In genomic region chr4:86934772-86935498, GRCh38 we compare ENCODE assay signal across 8 cellular contexts. TPM values are rescaled to one million over a fixed set of nuclear protein-coding genes. Genes with fewer than 3 reads are reported as not detected.
A peak's percentile ranks its signal among the peaks of the same experiment; 100 is the strongest.
DNase-seq lines count a peak whose midpoint lies in the region; ATAC-seq and TF ChIP-seq lines count a peak whose summit lies in the region.

Gene AFF1, plus strand, starts transcription at chr4:86935011. Its CDS starts 13,523 bp downstream, at chr4:86948534.

- H3K4me3 Mint-ChIP-seq in GM23338, result peak within 1 kb of the TSS; percentile 87
- H3K4me3 Mint-ChIP-seq in natural killer cell treated with Interleukin-12 subunit alpha and Interleukin-12 subunit beta and Interleukin-15 and Interleukin-18, amount 100 ng/mL, for 72 hours, result peak within 1 kb of the TSS; percentile 93
- H3K4me3 Mint-ChIP-seq in stimulated activated naive CD8-positive, alpha-beta T cell treated with anti-CD3 and anti-CD28 coated beads, Interleukin-15, Interleukin-2, amounts not matched to agents 100 ng/mL and 50 ng/mL, for 24 hours, result peak within 1 kb of the TSS; percentile 92

- H3K27ac ChIP-seq in GM23338 (ENCODE audit: low read depth), result peak within 1 kb of the TSS; percentile 93

- peaks cover 10% of the 10 kb centered on the region; the same call in 1 of the 2 replicates for H4K20me1 ChIP-seq in GM23338 (replicated peaks; ENCODE audit: insufficient read depth)

- H2AFZ ChIP-seq in GM23338, result peak within 1 kb of the TSS; percentile 83

- H3K36me3 ChIP-seq in GM23338 (ENCODE audit: insufficient read depth), result no peaks in the 10 kb centered on the region

- peaks cover 8% of the 10 kb centered on the region for H3K27me3 Mint-ChIP-seq in GM23338 (ENCODE audit: insufficient read depth, low read depth, poor library complexity)
- no peaks in the 10 kb centered on the region for H3K27me3 Mint-ChIP-seq in natural killer cell treated with Interleukin-12 subunit alpha and Interleukin-12 subunit beta and Interleukin-15 and Interleukin-18, amount 100 ng/mL, for 72 hours
- H3K27me3 Mint-ChIP-seq in stimulated activated naive CD8-positive, alpha-beta T cell treated with anti-CD3 and anti-CD28 coated beads, Interleukin-15, Interleukin-2, amounts not matched to agents 100 ng/mL and 50 ng/mL, for 24 hours, result no peaks in the 10 kb centered on the region

- ATAC-seq in GM23338, result peak; percentile 73
- peak; percentile 93 to 95 for ATAC-seq in natural killer cell treated with Interleukin-12 subunit alpha and Interleukin-12 subunit beta and Interleukin-15 and Interleukin-18, amount 100 ng/mL, for 72 hours

- peaks cover 39% of the 10 kb centered on the region for H3K79me2 ChIP-seq in GM23338 (replicated peaks; ENCODE audit: insufficient read depth)

- peaks cover 7% of the 10 kb centered on the region for H3K36me3 Mint-ChIP-seq in GM23338 (ENCODE audit: low read depth)
- no peaks in the 10 kb centered on the region for H3K36me3 Mint-ChIP-seq in natural killer cell treated with Interleukin-12 subunit alpha and Interleukin-12 subunit beta and Interleukin-15 and Interleukin-18, amount 100 ng/mL, for 72 hours
- H3K36me3 Mint-ChIP-seq in stimulated activated naive CD8-positive, alpha-beta T cell treated with anti-CD3 and anti-CD28 coated beads, Interleukin-15, Interleukin-2, amounts not matched to agents 100 ng/mL and 50 ng/mL, for 24 hours (ENCODE audit: low read depth), result peaks cover 5% of the 10 kb centered on the region

- H3K4me1 ChIP-seq in GM23338 (ENCODE audit: insufficient read depth), result peaks cover 36% of the 10 kb centered on the region

- peaks cover 36% of the 10 kb centered on the region for H3K4me1 Mint-ChIP-seq in GM23338
- peaks cover 33 to 43% of the 10 kb centered on the region in 2 donors for H3K4me1 Mint-ChIP-seq in natural killer cell treated with Interleukin-12 subunit alpha and Interleukin-12 subunit beta and Interleukin-15 and Interleukin-18, amount 100 ng/mL, for 72 hours (ENCODE audit: low read depth in 2 of 2)
- H3K4me1 Mint-ChIP-seq in stimulated activated naive CD8-positive, alpha-beta T cell treated with anti-CD3 and anti-CD28 coated beads, Interleukin-15, Interleukin-2, amounts not matched to agents 100 ng/mL and 50 ng/mL, for 24 hours (ENCODE audit: low read depth), result peaks cover 56% of the 10 kb centered on the region

- DNase-seq in Daoy (ENCODE audit: low read depth) (peak; percentile 89), GM23338 (ENCODE audit: low spot score) (peak; percentile 94), LHCN-M2 (ENCODE audit: low read depth) (peak; percentile 89), RPMI8226 (peak; percentile 90), fibroblast of mammary gland (ENCODE audit: low read depth) (peak; percentile 84)
- DNase-seq in activated T-helper 1 cell treated with anti-CD3 and anti-CD28 coated beads, Interleukin-2, amount 50 U/mL, for 16 hours (ENCODE audit: low read depth in 1 of 2, low spot score in 1 of 2), result peak; percentile 63 to 87
- DNase-seq in natural killer cell treated with Interleukin-12 subunit alpha and Interleukin-12 subunit beta and Interleukin-15 and Interleukin-18, amount 100 ng/mL, for 72 hours (ENCODE audit: low spot score), result peak; percentile 93

- peak within 1 kb of the TSS; percentile 91 for H3K4me2 ChIP-seq in GM23338

- no peaks in the 10 kb centered on the region for H3K27me3 ChIP-seq in GM23338 (ENCODE audit: insufficient read depth)

- H3K9me2 ChIP-seq in GM23338 (ENCODE audit: insufficient read depth), result no peaks in the 10 kb centered on the region

- TF ChIP-seq CTCF in GM23338 (conservative IDR thresholded peaks at IDR 0.05; ENCODE audit: low read depth in 2 of 2) (peak in 1 of 2 experiments; percentile 50; a peak in 2 of 4 replicates), fibroblast of mammary gland (conservative IDR thresholded peaks at IDR 0.05; ENCODE audit: control insufficient read depth, insufficient read depth, low read depth, low read length) (no peak)

- H3F3A ChIP-seq in GM23338 (replicated peaks; ENCODE audit: low read depth), result peaks cover 9% of the 10 kb centered on the region

- H3K9me3 Mint-ChIP-seq in GM23338, result no peaks in the 10 kb centered on the region; the same call in 2 of the 3 replicates
- no peaks in the 10 kb centered on the region for H3K9me3 Mint-ChIP-seq in natural killer cell treated with Interleukin-12 subunit alpha and Interleukin-12 subunit beta and Interleukin-15 and Interleukin-18, amount 100 ng/mL, for 72 hours
- no peaks in the 10 kb centered on the region for H3K9me3 Mint-ChIP-seq in stimulated activated naive CD8-positive, alpha-beta T cell treated with anti-CD3 and anti-CD28 coated beads, Interleukin-15, Interleukin-2, amounts not matched to agents 100 ng/mL and 50 ng/mL, for 24 hours

- peak within 1 kb of the TSS; percentile 71 for H3K4me3 ChIP-seq in GM23338
- peak within 1 kb of the TSS; percentile 84 for H3K4me3 ChIP-seq in fibroblast of mammary gland (ENCODE audit: control insufficient read depth, low read depth, low read length)

- H3K27ac Mint-ChIP-seq in GM23338, result peak within 1 kb of the TSS; percentile 96
- peak within 1 kb of the TSS; percentile 95 to 96 for H3K27ac Mint-ChIP-seq in natural killer cell treated with Interleukin-12 subunit alpha and Interleukin-12 subunit beta and Interleukin-15 and Interleukin-18, amount 100 ng/mL, for 72 hours
- H3K27ac Mint-ChIP-seq in stimulated activated naive CD8-positive, alpha-beta T cell treated with anti-CD3 and anti-CD28 coated beads, Interleukin-15, Interleukin-2, amounts not matched to agents 100 ng/mL and 50 ng/mL, for 24 hours, result peak within 1 kb of the TSS; percentile 98

TF ChIP-seq in GM23338, 12 proteins besides CTCF, POLR2A, EP300 and RAD21 (continues in another document):
- TF ChIP-seq NANOG (IDR thresholded peaks at IDR 0.05; ENCODE audit: borderline replicate concordance) (no peak), EZH2 (IDR thresholded peaks at IDR 0.05; ENCODE audit: low read depth, unreplicated experiment) (no peak), POLR2AphosphoS5 (IDR thresholded peaks at IDR 0.05; ENCODE audit: low read depth) (peak; percentile 87), ZNF462 (CRISPR knock-in tag; IDR thresholded peaks at IDR 0.05) (no peak), STAT1 (IDR thresholded peaks at IDR 0.05; ENCODE audit: unreplicated experiment) (no peak)

RNA-seq across cellular contexts. Expression of gene AFF1, which starts in this region (rescaled TPM):
- 3.6 and 4.5 TPM in 2 replicates for total RNA-seq in Daoy (2014; rRNA removed; shearing (Covaris generic))
- 53.8 and 67.2 TPM in 2 replicates for total RNA-seq in GM23338 (2014; rRNA removed; shearing (Covaris generic))
- polyA plus RNA-seq in GM23338 (2016; fragmentation: Nextera tagmentation; extraction: Ambion mirVana), result 37.6 and 42.6 TPM in 2 replicates
- 3.8 and 7.1 TPM in 2 replicates for total RNA-seq in LHCN-M2 (2014; rRNA removed)
- 1.8 TPM for polyA plus RNA-seq in LHCN-M2 (2012)
- total RNA-seq in natural killer cell treated with Interleukin-12 subunit alpha and Interleukin-12 subunit beta and Interleukin-15 and Interleukin-18, amount 100 ng/mL, for 72 hours, result 10 to 100 TPM; 43.2 to 56.2 TPM

Comparison
In these comparisons a context has a peak if more than half of its experiments do, and no peak if none do; other contexts are left out.
1. Peak in every context shown above with its lines: DNase-seq, ATAC-seq, H3K4me3 ChIP-seq and H3K27ac ChIP-seq.